Comparison of ENCODE assay signal across 28 cellular contexts in genomic region chr5:126575644-126576043, GRCh38. TPM values are rescaled to one million over a fixed set of nuclear protein-coding genes. Genes with fewer than 3 reads are reported as not detected.
"Had no signal": no experiment of that assay in that cellular context is flagged by ENCODE, and none has a peak within 500 bp of the region (broad histone marks: within the 10 kb centered on the region; RNA-seq: fewer than 3 reads in every experiment).

No MANE protein-coding gene starts in this region.

- H3K9me3 Mint-ChIP-seq: activated CD4-positive, alpha-beta T cell treated with anti-CD3 and anti-CD28 coated beads, Interleukin-2, amount 10 ng/mL, durations not matched to agents 7 days and 5 days; activated naive CD4-positive, alpha-beta T cell treated with anti-CD3 and anti-CD28 coated beads, Interleukin-2, amount 10 ng/mL, durations not matched to agents 7 days and 5 days; activated naive CD8-positive, alpha-beta T cell treated with anti-CD3 and anti-CD28 coated beads, Interleukin-2, amount 50 U/mL, for 24 hours; brain; T-helper 2 cell treated with Interferon-gamma antibody and Interleukin-4, amounts not matched to agents 5 μg/mL and 100 μg/mL, for 36 hours had no signal

- H3K4me3 ChIP-seq: PC-9, SK-N-MC had no signal

- H3K36me3 Mint-ChIP-seq: activated naive CD4-positive, alpha-beta T cell treated with anti-CD3 and anti-CD28 coated beads, Interleukin-2, amount 10 ng/mL, durations not matched to agents 7 days and 5 days; activated naive CD8-positive, alpha-beta T cell had no signal

- H2AFZ ChIP-seq: PC-9 had no signal

- H3K4me1 Mint-ChIP-seq: activated CD4-positive, alpha-beta T cell treated with anti-CD3 and anti-CD28 coated beads for 36 hours; activated CD4-positive, alpha-beta T cell treated with anti-CD3 and anti-CD28 coated beads, Interleukin-2, amount 10 ng/mL, durations not matched to agents 7 days and 5 days; activated naive CD4-positive, alpha-beta T cell treated with anti-CD3 and anti-CD28 coated beads, Interleukin-2, amount 10 ng/mL, durations not matched to agents 7 days and 5 days; activated naive CD8-positive, alpha-beta T cell treated with anti-CD3 and anti-CD28 coated beads, Interleukin-2, amount 50 U/mL, for 24 hours; brain had no signal

- H3K4me3 Mint-ChIP-seq: activated CD4-positive, alpha-beta T cell treated with anti-CD3 and anti-CD28 coated beads for 36 hours; activated CD4-positive, alpha-beta T cell treated with anti-CD3 and anti-CD28 coated beads, Interleukin-2, amount 10 ng/mL, durations not matched to agents 7 days and 5 days; activated CD8-positive, alpha-beta T cell treated with anti-CD3 and anti-CD28 coated beads, Interleukin-2, amount 10 ng/mL, durations not matched to agents 7 days and 5 days; activated naive CD4-positive, alpha-beta T cell treated with anti-CD3 and anti-CD28 coated beads, Interleukin-2, amount 10 ng/mL, durations not matched to agents 7 days and 5 days; activated naive CD8-positive, alpha-beta T cell; activated naive CD8-positive, alpha-beta T cell treated with anti-CD3 and anti-CD28 coated beads, Interleukin-2, amount 50 U/mL, for 24 hours; brain; T-helper 2 cell treated with Interferon-gamma antibody and Interleukin-4, amounts not matched to agents 5 μg/mL and 100 μg/mL, for 36 hours had no signal

- H3K4me2 ChIP-seq: PC-9 had no signal

- ATAC-seq: activated CD4-positive, alpha-beta T cell treated with anti-CD3 and anti-CD28 coated beads for 36 hours; activated CD4-positive, CD25-positive, alpha-beta regulatory T cell treated with anti-CD3 and anti-CD28 coated beads, Interleukin-2, amount 50 U/mL, for 24 hours; activated CD8-positive, alpha-beta T cell treated with anti-CD3 and anti-CD28 coated beads, Interleukin-2, amount 10 ng/mL, durations not matched to agents 7 days and 5 days; activated naive CD8-positive, alpha-beta T cell treated with anti-CD3 and anti-CD28 coated beads, Interleukin-2, amount 50 U/mL, for 24 hours had no signal

- H3K27ac Mint-ChIP-seq: activated CD4-positive, alpha-beta T cell treated with anti-CD3 and anti-CD28 coated beads for 36 hours; activated CD4-positive, alpha-beta T cell treated with anti-CD3 and anti-CD28 coated beads, Interleukin-2, amount 10 ng/mL, durations not matched to agents 7 days and 5 days; activated CD8-positive, alpha-beta T cell treated with anti-CD3 and anti-CD28 coated beads, Interleukin-2, amount 10 ng/mL, durations not matched to agents 7 days and 5 days; activated naive CD4-positive, alpha-beta T cell treated with anti-CD3 and anti-CD28 coated beads, Interleukin-2, amount 10 ng/mL, durations not matched to agents 7 days and 5 days; activated naive CD8-positive, alpha-beta T cell; activated naive CD8-positive, alpha-beta T cell treated with anti-CD3 and anti-CD28 coated beads, Interleukin-2, amount 50 U/mL, for 24 hours; brain; T-helper 2 cell treated with Interferon-gamma antibody and Interleukin-4, amounts not matched to agents 5 μg/mL and 100 μg/mL, for 36 hours had no signal

- DNase-seq: activated CD4-positive, alpha-beta T cell treated with anti-CD3 and anti-CD28 coated beads for 36 hours; activated CD4-positive, alpha-beta T cell treated with anti-CD3 and anti-CD28 coated beads, Interleukin-2, amount 10 ng/mL, durations not matched to agents 7 days and 5 days; activated CD4-positive, alpha-beta T cell treated with anti-CD3 and anti-CD28 coated beads, Interleukin-2, amount 50 U/mL, for 48 hours; activated CD8-positive, alpha-beta memory T cell treated with anti-CD3 and anti-CD28 coated beads, Interleukin-2, amount 50 U/mL, for 4 hours; activated CD8-positive, alpha-beta T cell treated with anti-CD3 and anti-CD28 coated beads, Interleukin-2, amount 10 ng/mL, durations not matched to agents 7 days and 5 days; activated effector memory CD4-positive, alpha-beta T cell treated with Interleukin-2 at 50 U/mL for 16 hours; activated naive CD4-positive, alpha-beta T cell treated with anti-CD3 and anti-CD28 coated beads, Interleukin-2, amount 10 ng/mL, durations not matched to agents 7 days and 5 days; activated naive CD8-positive, alpha-beta T cell treated with anti-CD3 and anti-CD28 coated beads, Interleukin-2, amount 50 U/mL, for 24 hours; activated T-cell treated with anti-CD3 and anti-CD28 coated beads, Interleukin-2, amount 50 U/mL, for 48 hours; anterior cingulate cortex; central memory CD4-positive, alpha-beta T cell; NCI-H1048; NCI-H1436 treated with DMSO at 0.1 percent for 48 hours; NCI-H187; NCI-H2029 treated with DMSO at 0.1 percent for 48 hours; NCI-H2107; NCI-H2171; NCI-H510A; NCI-H526; NCI-H748 treated with DMSO at 0.1 percent for 48 hours; PC-9; Right ventricle myocardium superior had no signal

- H3K27me3 Mint-ChIP-seq: activated CD4-positive, alpha-beta T cell treated with anti-CD3 and anti-CD28 coated beads for 36 hours; activated CD4-positive, alpha-beta T cell treated with anti-CD3 and anti-CD28 coated beads, Interleukin-2, amount 10 ng/mL, durations not matched to agents 7 days and 5 days; activated naive CD8-positive, alpha-beta T cell; activated naive CD8-positive, alpha-beta T cell treated with anti-CD3 and anti-CD28 coated beads, Interleukin-2, amount 50 U/mL, for 24 hours; brain had no signal

- H3K27ac ChIP-seq: PC-9, SK-N-MC had no signal

RNA-seq across cellular contexts. Expression of gene ALDH7A1, which starts 19.4 kb away (rescaled TPM):
- total RNA-seq: OCI-LY7 had no signal
